Comparison of ENCODE assay signal across 9 cellular contexts in genomic region chr16:25048146-25048618, GRCh38. TPM values are rescaled to one million over a fixed set of nuclear protein-coding genes. Genes with fewer than 3 reads are reported as not detected.
A peak's percentile ranks its signal among the peaks of the same experiment; 100 is the strongest.
DNase-seq lines count a peak whose midpoint lies in the region; ATAC-seq, FAIRE-seq and TF ChIP-seq lines count a peak whose summit lies in the region.
"Had no signal": no experiment of that assay in that cellular context is flagged by ENCODE, and none has a peak within 500 bp of the region (broad histone marks: within the 10 kb centered on the region; RNA-seq: fewer than 3 reads in every experiment).

No MANE protein-coding gene starts in this region.

- H4K20me1 ChIP-seq in astrocyte (ENCODE audit: insufficient read depth, low read length), result no peaks in the 10 kb centered on the region

- H3K4ac ChIP-seq in mesenchymal stem cell (ENCODE audit: low read depth in 1 of 2, low read length in 2 of 2), result no peak overlapping the region

- no peak overlapping the region for H2BK12ac ChIP-seq in mesenchymal stem cell (ENCODE audit: low read length in 2 of 2)

- no peaks in the 10 kb centered on the region for H3K36me3 Mint-ChIP-seq in astrocyte (ENCODE audit: low read depth, unreplicated experiment)

- H3K18ac ChIP-seq in mesenchymal stem cell (ENCODE audit: low read depth in 1 of 2, low read length in 2 of 2), result no peak overlapping the region

- DNase-seq in heart left ventricle (no peak), cardiac septum (ENCODE audit: low spot score) (no peak), astrocyte (ENCODE audit: low read depth) (no peak), mesenchymal stem cell (no peak), upper lobe of right lung (no peak), HK-2 (ENCODE audit: unreplicated experiment) (no peak), UCSD-AML1 (lab: John Stamatoyannopoulos, UW; ENCODE audit: unreplicated experiment) (no peak)
- DNase-seq in stimulated activated CD4-positive, alpha-beta T cell treated with anti-CD3 and anti-CD28 coated beads, Interleukin-2, amount 100 ng/mL, for 24 hours, result no peak
- DNase-seq: DMS79 had no signal

- 47 to 60% (median 48%) methylated on average over 4 of the region's 4 CpGs for WGBS in heart left ventricle, 4 donors
- 0% methylated on average over 1 of the region's 4 CpGs for WGBS in mesenchymal stem cell

- TF ChIP-seq CTCF in heart left ventricle (IDR thresholded peaks at IDR 0.05), result no peak
- TF ChIP-seq CTCF in astrocyte (IDR thresholded peaks at IDR 0.05; ENCODE audit: insufficient read depth, low read depth, low read length), result no peak
- no peak for TF ChIP-seq CTCF in upper lobe of right lung (IDR thresholded peaks at IDR 0.05)

- H3K4me3 ChIP-seq in heart left ventricle (peak overlapping the region in 10 of 12 donors; percentile 19 to 61 (median 54)), astrocyte (ENCODE audit: insufficient read depth, low read depth, low read length) (peak overlapping the region; percentile 35), mesenchymal stem cell (ENCODE audit: insufficient read depth in 1 of 2, low read depth in 1 of 2, low read length in 2 of 2) (peak overlapping the region in 1 of 2 experiments; percentile 81), upper lobe of right lung (peak overlapping the region; percentile 56)

- intact Hi-C loops in heart left ventricle (cut with DNase I), result loop anchor here in 2 of 10 donors (2.0 to 5.0 kb wide), 3 partner anchors 33 to 61 kb away; partner anchors contain the start of gene ARHGAP17 (in 1 of the 2)
- intact Hi-C loops in cardiac septum (cut with DNase I), result no loop called here
- intact Hi-C loops in upper lobe of right lung (cut with DNase I), result no loop called here

- H2BK120ac ChIP-seq in mesenchymal stem cell (ENCODE audit: low read depth, low read length), result no peak overlapping the region

- H2AFZ ChIP-seq in astrocyte (ENCODE audit: low read depth, low read length) (peak overlapping the region; percentile 25), mesenchymal stem cell (ENCODE audit: low read depth, low read length) (no peak overlapping the region)

- H3K27ac Mint-ChIP-seq in astrocyte (ENCODE audit: unreplicated experiment), result peak overlapping the region; percentile 99

- no peaks in the 10 kb centered on the region for H3K9me3 ChIP-seq in heart left ventricle
- no peaks in the 10 kb centered on the region for H3K9me3 ChIP-seq in astrocyte (ENCODE audit: insufficient read depth, low read depth, low read length)
- no peaks in the 10 kb centered on the region for H3K9me3 ChIP-seq in mesenchymal stem cell (ENCODE audit: control insufficient read depth, low read length)
- H3K9me3 ChIP-seq in upper lobe of right lung, result no peaks in the 10 kb centered on the region

- FAIRE-seq in astrocyte (lab: Jason Lieb, UNC), result no peak

- H4K8ac ChIP-seq in mesenchymal stem cell (ENCODE audit: low read length), result no peak overlapping the region

- H3K9ac ChIP-seq in astrocyte (ENCODE audit: low read length) (peak overlapping the region; percentile 74), mesenchymal stem cell (ENCODE audit: low read length) (peak overlapping the region; percentile 90)

- H3K4me1 Mint-ChIP-seq in astrocyte (ENCODE audit: low read depth, unreplicated experiment), result peaks cover 16% of the 10 kb centered on the region

- no peaks in the 10 kb centered on the region for H3K79me2 ChIP-seq in astrocyte (ENCODE audit: insufficient read depth, low read length)

- H3K4me1 ChIP-seq in heart left ventricle (peaks cover 3 to 50% (median 26%) of the 10 kb centered on the region in 12 donors), astrocyte (ENCODE audit: insufficient read depth, low read length) (peaks cover 19% of the 10 kb centered on the region), mesenchymal stem cell (ENCODE audit: control insufficient read depth, insufficient read depth, low read depth, low read length) (peaks cover 4% of the 10 kb centered on the region), upper lobe of right lung (peaks cover 39% of the 10 kb centered on the region)

- peak overlapping the region; percentile 76 for H3K4me3 Mint-ChIP-seq in astrocyte (ENCODE audit: unreplicated experiment)

- H3K36me3 ChIP-seq in heart left ventricle, result no peaks in the 10 kb centered on the region
- no peaks in the 10 kb centered on the region for H3K36me3 ChIP-seq in astrocyte (ENCODE audit: insufficient read depth, low read length)
- no peaks in the 10 kb centered on the region for H3K36me3 ChIP-seq in mesenchymal stem cell (ENCODE audit: control insufficient read depth in 1 of 2, insufficient read depth in 2 of 2, low read depth in 1 of 2, low read length in 2 of 2)
- no peaks in the 10 kb centered on the region for H3K36me3 ChIP-seq in upper lobe of right lung

- peak overlapping the region; percentile 69 to 97 (median 90) for H3K27ac ChIP-seq in heart left ventricle
- H3K27ac ChIP-seq in astrocyte (ENCODE audit: low read depth, low read length), result peak overlapping the region; percentile 72
- peak overlapping the region; percentile 97 for H3K27ac ChIP-seq in mesenchymal stem cell (ENCODE audit: low read length, poor library complexity, severe bottlenecking)
- peak overlapping the region; percentile 88 for H3K27ac ChIP-seq in upper lobe of right lung

- H2AK5ac ChIP-seq in mesenchymal stem cell (ENCODE audit: low read length, severe bottlenecking), result no peak overlapping the region

- no peaks in the 10 kb centered on the region for H3K27me3 Mint-ChIP-seq in astrocyte (ENCODE audit: low read depth, unreplicated experiment)

- TF ChIP-seq POLR2A in heart left ventricle (IDR thresholded peaks at IDR 0.05), result no peak

- no peak for ATAC-seq in heart left ventricle
- ATAC-seq in upper lobe of right lung, result no peak

- no peak overlapping the region for H3K23ac ChIP-seq in mesenchymal stem cell (ENCODE audit: low read length in 2 of 2)

- H4K91ac ChIP-seq in mesenchymal stem cell (ENCODE audit: low read length), result no peak overlapping the region

- H2BK5ac ChIP-seq in mesenchymal stem cell (ENCODE audit: low read depth, low read length, poor library complexity, severe bottlenecking), result no peak overlapping the region

- no peaks in the 10 kb centered on the region for H3K9me3 Mint-ChIP-seq in astrocyte (ENCODE audit: unreplicated experiment)

- H3K27me3 ChIP-seq in heart left ventricle (no peaks in the 10 kb centered on the region), astrocyte (ENCODE audit: insufficient read depth, low read length) (no peaks in the 10 kb centered on the region), mesenchymal stem cell (ENCODE audit: control insufficient read depth in 1 of 2, insufficient read depth in 1 of 2, low read length in 2 of 2) (no peaks in the 10 kb centered on the region), upper lobe of right lung (no peaks in the 10 kb centered on the region)

- no peaks in the 10 kb centered on the region for H3K79me1 ChIP-seq in mesenchymal stem cell (replicated peaks; ENCODE audit: low read length, poor library complexity, severe bottlenecking)

- no peak overlapping the region for H2BK15ac ChIP-seq in mesenchymal stem cell (ENCODE audit: low read depth, poor library complexity, severe bottlenecking)

- H3K14ac ChIP-seq in mesenchymal stem cell (ENCODE audit: low read length in 2 of 2), result no peak overlapping the region

- H3K4me2 ChIP-seq in astrocyte (ENCODE audit: low read length), result peak overlapping the region; percentile 74
- H3K4me2 ChIP-seq in mesenchymal stem cell (ENCODE audit: low read length, poor library complexity, severe bottlenecking), result peak overlapping the region; percentile 37

RNA-seq across cellular contexts. Expression of gene ARHGAP17, which starts 33.0 kb away (rescaled TPM):
- total RNA-seq in heart left ventricle (100 to 1,000 TPM in 1 of 9 donors, 10 to 100 TPM in 8; 26.3 to 105 (median 70.4) TPM), cardiac septum (66.2 TPM), astrocyte (71.2 and 75.2 TPM in 2 replicates), upper lobe of right lung (81.6 TPM)
- 10 to 100 TPM; 35.1 to 38.2 TPM for polyA plus RNA-seq in heart left ventricle
- 59.1 TPM for polyA plus RNA-seq in mesenchymal stem cell (2013, experiment 1 of 2)
- 55.8 TPM for polyA plus RNA-seq in mesenchymal stem cell (2013, experiment 2 of 2)
